9 cellular contexts compared by ENCODE assay signal in genomic region chr19:51172223-51172622, GRCh38. TPM values are rescaled to one million over a fixed set of nuclear protein-coding genes. Genes with fewer than 3 reads are reported as not detected.
"Had no signal": no experiment of that assay in that cellular context is flagged by ENCODE, and none has a peak within 500 bp of the region (broad histone marks: within the 10 kb centered on the region; RNA-seq: fewer than 3 reads in every experiment).

No MANE protein-coding gene starts in this region.

- H3K4me3 ChIP-seq: GM12878 had no signal

- DNase-seq: GDM1, GF-D8 had no signal

- FAIRE-seq: G401.6, GM12878, GM12891, GM12892, GM18507, GM19239 had no signal

- ATAC-seq: GM12878 had no signal

RNA-seq across cellular contexts. Expression of gene SIGLEC7, which starts 30.1 kb away (rescaled TPM):
- total RNA-seq: G401, GM12878 had no signal

RNA-seq across cellular contexts. Expression of gene SIGLEC9, which starts 47.5 kb away (rescaled TPM):
- total RNA-seq: G401, GM12878 had no signal

RNA-seq across cellular contexts. Expression of gene CD33, which starts 52.7 kb away (rescaled TPM):
- total RNA-seq: G401 had no signal
